19 cellular contexts compared by ENCODE assay signal in the genomic region with DNA sequence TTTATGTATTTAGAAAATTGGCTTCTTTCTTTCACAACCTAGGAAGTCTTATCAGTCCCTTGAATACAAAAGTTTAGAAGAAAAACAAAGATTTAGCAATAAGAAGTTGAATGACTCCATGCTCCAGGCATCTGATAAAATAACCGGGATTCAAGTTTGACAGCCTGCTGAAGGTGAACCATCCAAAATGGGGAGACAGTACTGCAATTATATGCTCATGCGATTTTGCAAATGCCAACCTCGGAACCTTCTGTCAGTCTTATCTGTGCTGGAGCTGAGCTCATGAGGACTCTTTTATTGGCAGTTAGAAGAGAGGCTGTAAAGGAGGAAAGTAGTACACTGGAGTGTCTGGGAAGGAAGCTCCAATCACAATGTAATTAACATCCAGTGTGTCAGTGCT.
DNase-seq lines count a peak whose midpoint lies in the region; ATAC-seq and TF ChIP-seq lines count a peak whose summit lies in the region.
"Had no signal": no experiment of that assay in that cellular context is flagged by ENCODE, and none has a peak within 500 bp of the region (broad histone marks: within the 10 kb centered on the region; RNA-seq: fewer than 3 reads in every experiment).

No MANE protein-coding gene starts in this region.

- no peak for TF ChIP-seq POLR2A in IMR-90 (IDR thresholded peaks at IDR 0.05; ENCODE audit: low read depth, low read length)

- H4K91ac ChIP-seq in IMR-90 (ENCODE audit: insufficient read depth, low read depth, low read length) = no peak overlapping the region

- no peak overlapping the region for H3K27ac ChIP-seq in DND-41 (ENCODE audit: low read length)
- H3K27ac ChIP-seq in IMR-90 (ENCODE audit: insufficient read depth, low read length) = no peak overlapping the region
- H3K27ac ChIP-seq: upper lobe of right lung had no signal

- no peak overlapping the region for H2AFZ ChIP-seq in DND-41 (ENCODE audit: low read depth, low read length)
- no peak overlapping the region for H2AFZ ChIP-seq in IMR-90 (replicated peaks; ENCODE audit: low read length, poor library complexity)

- DNase-seq in DND-41 (no peak), IMR-90 (peak; percentile 40), choroid plexus epithelial cell (ENCODE audit: low read depth) (peak; percentile 64), mesothelial cell of epicardium (ENCODE audit: low spot score in 2 of 2, unreplicated experiment in 2 of 2) (no peak), ureter (ENCODE audit: low spot score) (no peak), COLO829 (ENCODE audit: low spot score) (no peak)
- no peak for DNase-seq in activated CD8-positive, alpha-beta T cell treated with anti-CD3 and anti-CD28 coated beads for 36 hours
- DNase-seq: activated CD4-positive, alpha-beta memory T cell treated with anti-CD3 and anti-CD28 coated beads for 36 hours; NCI-H1092; NCI-H2081; NCI-H446; NCI-H82; stimulated activated CD4-positive, alpha-beta T cell treated with anti-CD3 and anti-CD28 coated beads, Interleukin-2, amount 100 ng/mL, for 24 hours; upper lobe of right lung had no signal

- H3K27me3 ChIP-seq in DND-41 (ENCODE audit: insufficient read depth, low read length, poor library complexity) = no peaks in the 10 kb centered on the region
- no peaks in the 10 kb centered on the region for H3K27me3 ChIP-seq in IMR-90 (ENCODE audit: control insufficient read depth, insufficient read depth, low read length)
- H3K27me3 ChIP-seq: upper lobe of right lung had no signal

- WGBS in IMR-90 (ENCODE audit: extremely low coverage in 2 of 2, insufficient read length in 1 of 2), 2 experiments = no CpG with 5 or more reads among the region's 3 CpGs

- H3K9me3 Mint-ChIP-seq in mesothelial cell of epicardium = peaks cover 15% of the 10 kb centered on the region
- no peaks in the 10 kb centered on the region for H3K9me3 Mint-ChIP-seq in activated CD8-positive, alpha-beta T cell treated with anti-CD3 and anti-CD28 coated beads for 36 hours
- H3K9me3 Mint-ChIP-seq: natural killer cell treated with Interleukin-12 subunit alpha and Interleukin-12 subunit beta and Interleukin-15 and Interleukin-18, amount 100 ng/mL, for 72 hours had no signal

- ATAC-seq in DND-41 (ENCODE audit: insufficient read depth, low read depth) = 0 out of 3 replicates have a peak, but pooled peaks have one; percentile 14
- peak; percentile 60 for ATAC-seq in IMR-90 (ENCODE audit: low read depth)
- ATAC-seq in activated CD8-positive, alpha-beta T cell treated with anti-CD3 and anti-CD28 coated beads for 36 hours = no peak
- ATAC-seq: activated CD4-positive, CD25-positive, alpha-beta regulatory T cell treated with anti-CD3 and anti-CD28 coated beads, Interleukin-2, amount 50 U/mL, for 24 hours; GM12878; natural killer cell treated with Interleukin-12 subunit alpha and Interleukin-12 subunit beta and Interleukin-15 and Interleukin-18, amount 100 ng/mL, for 72 hours; upper lobe of right lung had no signal

- H3K4me3 ChIP-seq in DND-41 (ENCODE audit: low read depth in 1 of 2, low read length in 2 of 2) (no peak overlapping the region), IMR-90 (ENCODE audit: insufficient read depth, low read depth, low read length) (no peak overlapping the region), choroid plexus epithelial cell (ENCODE audit: low read depth, low read length) (no peak overlapping the region)
- H3K4me3 ChIP-seq: GM12878, upper lobe of right lung had no signal

- H3K36me3 Mint-ChIP-seq in mesothelial cell of epicardium = peaks cover 18% of the 10 kb centered on the region
- H3K36me3 Mint-ChIP-seq in activated CD8-positive, alpha-beta T cell treated with anti-CD3 and anti-CD28 coated beads for 36 hours (ENCODE audit: low read depth) = peaks cover 34% of the 10 kb centered on the region

- no peak overlapping the region for H2BK15ac ChIP-seq in IMR-90 (ENCODE audit: low read depth, low read length)

- H3K23ac ChIP-seq in IMR-90 (ENCODE audit: low read depth, low read length) = no peak overlapping the region

- H3K79me1 ChIP-seq in IMR-90 (ENCODE audit: low read depth in 1 of 2, low read length in 2 of 2) = peaks cover 16 to 30% of the 10 kb centered on the region in 2 experiments

- H4K5ac ChIP-seq in IMR-90 (ENCODE audit: low read depth, low read length) = no peak overlapping the region

- no peak overlapping the region for H3K14ac ChIP-seq in IMR-90 (replicated peaks; ENCODE audit: low read depth, low read length)

- no peak overlapping the region for H2AK5ac ChIP-seq in IMR-90 (ENCODE audit: low read depth, low read length)

- TF ChIP-seq CTCF in DND-41 (IDR thresholded peaks at IDR 0.05; ENCODE audit: borderline replicate concordance, extremely low read depth, low read length, poor library complexity, severe bottlenecking) (no peak), IMR-90 (conservative IDR thresholded peaks at IDR 0.05; ENCODE audit: low read depth, low read length) (no peak), choroid plexus epithelial cell (conservative IDR thresholded peaks at IDR 0.05; ENCODE audit: low read depth, low read length) (no peak), mesothelial cell of epicardium (IDR thresholded peaks at IDR 0.05; ENCODE audit: unreplicated experiment) (no peak)
- TF ChIP-seq CTCF in activated CD8-positive, alpha-beta T cell treated with anti-CD3 and anti-CD28 coated beads for 36 hours (IDR thresholded peaks at IDR 0.05) = no peak

- in situ Hi-C loops in IMR-90 (cut with MboI; ENCODE audit: low sequenced_read_pairs) = no loop called here

- no peak overlapping the region for H2BK120ac ChIP-seq in IMR-90 (ENCODE audit: low read depth, low read length)

- POLR2A ChIA-PET in IMR-90 (lab: Charles Lee; ENCODE audit: unreplicated experiment) = no interaction called here
- POLR2A ChIA-PET in activated CD8-positive, alpha-beta T cell treated with anti-CD3 and anti-CD28 coated beads for 36 hours (lab: Charles Lee) = no interaction called here

- H3K18ac ChIP-seq in IMR-90 (ENCODE audit: low read depth, low read length) = no peak overlapping the region

- H3K4me2 ChIP-seq in DND-41 (ENCODE audit: insufficient read depth, low read length) = no peak overlapping the region
- H3K4me2 ChIP-seq in IMR-90 (ENCODE audit: low read depth, low read length) = no peak overlapping the region

- H3K4ac ChIP-seq in IMR-90 (ENCODE audit: low read depth, low read length) = no peak overlapping the region

- peaks cover 10% of the 10 kb centered on the region; the same call in 1 of the 2 replicates for H3K4me1 ChIP-seq in DND-41 (ENCODE audit: insufficient read depth, low read length)
- peaks cover 2% of the 10 kb centered on the region for H3K4me1 ChIP-seq in IMR-90 (ENCODE audit: control insufficient read depth, insufficient read depth, low read length)
- H3K4me1 ChIP-seq: upper lobe of right lung had no signal

- H4K20me1 ChIP-seq in DND-41 (ENCODE audit: insufficient read depth, low read length) = peaks cover 55% of the 10 kb centered on the region
- H4K20me1 ChIP-seq in IMR-90 (ENCODE audit: insufficient read depth, low read length) = no peaks in the 10 kb centered on the region

- no peaks in the 10 kb centered on the region for H3K9me1 ChIP-seq in IMR-90 (ENCODE audit: insufficient read depth, low read length)

- no peak overlapping the region for H2BK5ac ChIP-seq in IMR-90 (ENCODE audit: low read depth, low read length, poor library complexity, severe bottlenecking)

- H3K4me1 Mint-ChIP-seq in mesothelial cell of epicardium = peaks cover 23% of the 10 kb centered on the region
- H3K4me1 Mint-ChIP-seq in activated CD8-positive, alpha-beta T cell treated with anti-CD3 and anti-CD28 coated beads for 36 hours (ENCODE audit: low read depth) = peaks cover 22% of the 10 kb centered on the region

- H3K56ac ChIP-seq in IMR-90 (ENCODE audit: extremely low read depth, insufficient read depth, low read length) = no peak overlapping the region

- no peak for TF ChIP-seq RAD21 in IMR-90 (IDR thresholded peaks at IDR 0.05; ENCODE audit: low read length)

- no peak overlapping the region for H2BK20ac ChIP-seq in IMR-90 (ENCODE audit: low read depth, low read length)

- H3K9me3 ChIP-seq in DND-41 (ENCODE audit: insufficient read depth, low read length, severe bottlenecking) (no peaks in the 10 kb centered on the region), IMR-90 (ENCODE audit: control insufficient read depth, insufficient read depth, low read length) (peaks cover 1% of the 10 kb centered on the region; the same call in 1 of the 2 replicates)
- H3K9me3 ChIP-seq: upper lobe of right lung had no signal

- H3K9ac ChIP-seq in DND-41 (ENCODE audit: low read depth, low read length) (no peak overlapping the region), IMR-90 (ENCODE audit: low read depth, low read length) (no peak overlapping the region)

- H3K4me3 Mint-ChIP-seq in mesothelial cell of epicardium = no peak overlapping the region
- no peak overlapping the region for H3K4me3 Mint-ChIP-seq in activated CD8-positive, alpha-beta T cell treated with anti-CD3 and anti-CD28 coated beads for 36 hours
- H3K4me3 Mint-ChIP-seq: activated CD4-positive, alpha-beta memory T cell treated with anti-CD3 and anti-CD28 coated beads for 36 hours; activated naive CD8-positive, alpha-beta T cell; natural killer cell treated with Interleukin-12 subunit alpha and Interleukin-12 subunit beta and Interleukin-15 and Interleukin-18, amount 100 ng/mL, for 72 hours; T-helper 1 cell treated with Interleukin-12 subunit alpha and Interleukin-12 subunit beta and Interleukin-4 antibody, amounts not matched to agents 30 μg/mL and 1 μg/mL, for 36 hours had no signal

- peaks cover 90% of the 10 kb centered on the region for H3K79me2 ChIP-seq in DND-41 (ENCODE audit: insufficient read depth, low read length)

- no peaks in the 10 kb centered on the region for H3K27me3 Mint-ChIP-seq in mesothelial cell of epicardium (ENCODE audit: low read depth)
- no peaks in the 10 kb centered on the region for H3K27me3 Mint-ChIP-seq in activated CD8-positive, alpha-beta T cell treated with anti-CD3 and anti-CD28 coated beads for 36 hours
- H3K27me3 Mint-ChIP-seq: activated CD4-positive, alpha-beta memory T cell treated with anti-CD3 and anti-CD28 coated beads for 36 hours; activated naive CD8-positive, alpha-beta T cell; natural killer cell treated with Interleukin-12 subunit alpha and Interleukin-12 subunit beta and Interleukin-15 and Interleukin-18, amount 100 ng/mL, for 72 hours had no signal

- no peak overlapping the region for H2AK9ac ChIP-seq in IMR-90 (replicated peaks; ENCODE audit: low read depth, low read length, poor library complexity)

- CTCF ChIA-PET in IMR-90 (lab: Yijun Ruan, JAX) = interaction anchor here (0.6 kb wide), 2 partner anchors 12 to 751 kb away, joined by 3 read pairs; no protein-coding TSS in a partner anchor
- CTCF ChIA-PET in activated CD8-positive, alpha-beta T cell treated with anti-CD3 and anti-CD28 coated beads for 36 hours (lab: Charles Lee) = interaction anchor here (1.3 kb wide), 1 partner anchor 15 kb away, joined by 4 read pairs; no protein-coding TSS in a partner anchor

- H4K8ac ChIP-seq in IMR-90 (ENCODE audit: low read depth in 2 of 2, low read length in 2 of 2) = no peak overlapping the region

- H3K27ac Mint-ChIP-seq in mesothelial cell of epicardium = peak overlapping the region; percentile 35
- no peak overlapping the region for H3K27ac Mint-ChIP-seq in activated CD8-positive, alpha-beta T cell treated with anti-CD3 and anti-CD28 coated beads for 36 hours
- H3K27ac Mint-ChIP-seq: activated CD4-positive, alpha-beta memory T cell treated with anti-CD3 and anti-CD28 coated beads for 36 hours; activated naive CD8-positive, alpha-beta T cell; natural killer cell treated with Interleukin-12 subunit alpha and Interleukin-12 subunit beta and Interleukin-15 and Interleukin-18, amount 100 ng/mL, for 72 hours; T-helper 1 cell treated with Interleukin-12 subunit alpha and Interleukin-12 subunit beta and Interleukin-4 antibody, amounts not matched to agents 30 μg/mL and 1 μg/mL, for 36 hours had no signal

- intact Hi-C loops in IMR-90 (cut with micrococcal nuclease) = no loop called here
- intact Hi-C loops in activated CD8-positive, alpha-beta T cell treated with anti-CD3 and anti-CD28 coated beads for 36 hours (cut with micrococcal nuclease) = no loop called here

- BruUV-seq in IMR-90 (replicated peaks; lab: Mats Ljungman, UMichigan) = no TSS peak

- H3K36me3 ChIP-seq in DND-41 (ENCODE audit: insufficient read depth, low read length) (peaks cover 88% of the 10 kb centered on the region), IMR-90 (ENCODE audit: control insufficient read depth, insufficient read depth, low read length) (peaks cover 14% of the 10 kb centered on the region)

- dilution Hi-C loops in IMR-90 (cut with HindIII; ENCODE audit: low sequenced_read_pairs, unreplicated experiment) = no loop called here

Comparison
In these comparisons a context has a peak if more than half of its experiments do, and no peak if none do; other contexts are left out.
1. DNase-seq: peak in IMR-90 (single experiment) and choroid plexus epithelial cell (single experiment); none in DND-41 (single experiment), mesothelial cell of epicardium (0 of 2), ureter (single experiment), COLO829 (single experiment) and activated CD8-positive, alpha-beta T cell treated with anti-CD3 and anti-CD28 coated beads for 36 hours (single experiment).